ENCODE assay signal across 11 cellular contexts in genomic region chr10:122463466-122464157, GRCh38. TPM values are rescaled to one million over a fixed set of nuclear protein-coding genes. Genes with fewer than 3 reads are reported as not detected.
DNase-seq lines count a peak whose midpoint lies in the region; ATAC-seq and TF ChIP-seq lines count a peak whose summit lies in the region.
"Had no signal": no experiment of that assay in that cellular context is flagged by ENCODE, and none has a peak within 500 bp of the region (broad histone marks: within the 10 kb centered on the region; RNA-seq: fewer than 3 reads in every experiment).

No MANE protein-coding gene starts in this region.

- H3K36me3 ChIP-seq in ovary, result no peaks in the 10 kb centered on the region
- H3K36me3 ChIP-seq: BLaER1 treated with 17β-estradiol and CSF1 and Interleukin-3, amounts not matched to agents 10 nM and 100 nM; MG63; pancreas had no signal

- no peak overlapping the region for H3K27ac Mint-ChIP-seq in WTC11

- TF ChIP-seq CTCF in AG04450 (IDR thresholded peaks at IDR 0.05; ENCODE audit: low read depth, low read length) (no peak), WTC11 (IDR thresholded peaks at IDR 0.05) (no peak), foreskin fibroblast (IDR thresholded peaks at IDR 0.05; ENCODE audit: low read depth, low read length) (no peak), ovary (IDR thresholded peaks at IDR 0.05) (no peak)

- H3K27ac ChIP-seq in AG04450 (ENCODE audit: low read depth, low read length), result no peak overlapping the region
- peak overlapping the region in 1 of 2 donors; percentile 90 for H3K27ac ChIP-seq in ovary
- H3K27ac ChIP-seq: BLaER1 treated with 17β-estradiol and CSF1 and Interleukin-3, amounts not matched to agents 10 nM and 100 nM had no signal

- WGBS in ovary, 3 donors, result 24 to 38% (median 31%) methylated on average over 12 of the region's 12 CpGs

- no peak for TF ChIP-seq EP300 in ovary (IDR thresholded peaks at IDR 0.05)

- H3K4me3 ChIP-seq in AG04450 (ENCODE audit: low read depth, low read length), result peak overlapping the region; percentile 77
- peak overlapping the region; percentile 67 to 73 for H3K4me3 ChIP-seq in foreskin fibroblast (ENCODE audit: low read depth in 1 of 2, low read length in 2 of 2)
- peak overlapping the region; percentile 57 for H3K4me3 ChIP-seq in ovary
- H3K4me3 ChIP-seq: BLaER1 treated with 17β-estradiol and CSF1 and Interleukin-3, amounts not matched to agents 10 nM and 100 nM had no signal

- peaks cover 59% of the 10 kb centered on the region for H3K27me3 Mint-ChIP-seq in WTC11 (ENCODE audit: low read depth)

- H3K36me3 Mint-ChIP-seq in WTC11, result no peaks in the 10 kb centered on the region

- no peaks in the 10 kb centered on the region for H3K9me3 Mint-ChIP-seq in WTC11

- peaks cover 27% of the 10 kb centered on the region for H3K4me1 ChIP-seq in ovary (ENCODE audit: insufficient read depth)
- H3K4me1 ChIP-seq: pancreas had no signal

- peaks cover 39% of the 10 kb centered on the region for H3K4me1 Mint-ChIP-seq in WTC11

- TF ChIP-seq POLR2A in ovary (IDR thresholded peaks at IDR 0.05), result no peak

- intact Hi-C loops in ovary (cut with DNase I), result loop anchor here in 3 of 4 donors (2.0 to 10.0 kb wide), 3 partner anchors 34 to 101 kb away; partner anchors contain the start of gene DMBT1 (in 1 of the 3)

- ATAC-seq in WTC11, result no peak

- H3K27me3 ChIP-seq in AG04450 (ENCODE audit: control insufficient read depth, insufficient read depth, low read length) (no peaks in the 10 kb centered on the region), ovary (no peaks in the 10 kb centered on the region)
- H3K27me3 ChIP-seq: BLaER1 treated with 17β-estradiol and CSF1 and Interleukin-3, amounts not matched to agents 10 nM and 100 nM; MG63; pancreas had no signal

- peak overlapping the region; percentile 73 for H3K4me3 Mint-ChIP-seq in WTC11

- CTCF ChIA-PET in AG04450 (lab: Charles Lee), result interaction anchor here (0.6 kb wide), 1 partner anchor 33 kb away, joined by 6 read pairs; no protein-coding TSS in a partner anchor
- CTCF ChIA-PET in WTC11 (lab: Charles Lee), result no interaction called here

- no peak for DNase-seq in AG04450 (ENCODE audit: low read depth, low spot score)
- no peak for DNase-seq in WTC11 (ENCODE audit: low spot score)
- DNase-seq in foreskin fibroblast, result no peak
- no peak for DNase-seq in ovary
- no peak for DNase-seq in UCSD-AML1 (lab: John Stamatoyannopoulos, UW; ENCODE audit: unreplicated experiment)
- no peak for DNase-seq in NCI-H1092 treated with DMSO at 0.1 percent for 48 hours (lab: John Stamatoyannopoulos, UW)
- no peak for DNase-seq in NCI-H1436 treated with DMSO at 0.1 percent for 48 hours (lab: John Stamatoyannopoulos, UW)
- no peak for DNase-seq in NAMALWA (ENCODE audit: low spot score)
- DNase-seq: MG63, pancreas had no signal

- H3K9me3 ChIP-seq in AG04450 (ENCODE audit: control insufficient read depth, insufficient read depth, low read length) (no peaks in the 10 kb centered on the region), ovary (no peaks in the 10 kb centered on the region)
- H3K9me3 ChIP-seq: MG63, pancreas had no signal

- POLR2A ChIA-PET in AG04450 (lab: Yijun Ruan, JAX), result no interaction called here
- POLR2A ChIA-PET in WTC11 (lab: Charles Lee), result no interaction called here

TF ChIP-seq in WTC11, 78 proteins besides CTCF, POLR2A, EP300 and RAD21:
- TF ChIP-seq ZNF263 (CRISPR knock-in tag; IDR thresholded peaks at IDR 0.05; ENCODE audit: low read depth), result no peak
- TF ChIP-seq CBFB (CRISPR knock-in tag; IDR thresholded peaks at IDR 0.05; ENCODE audit: low read depth), result no peak
- no peak for TF ChIP-seq E2F1 (CRISPR knock-in tag; IDR thresholded peaks at IDR 0.05)
- no peak for TF ChIP-seq MLX (CRISPR knock-in tag; IDR thresholded peaks at IDR 0.05)
- TF ChIP-seq ZNF396 (CRISPR knock-in tag; IDR thresholded peaks at IDR 0.05; ENCODE audit: borderline replicate concordance), result no peak
- no peak for TF ChIP-seq MYBL2 (CRISPR knock-in tag; IDR thresholded peaks at IDR 0.05)
- TF ChIP-seq IRF2 (CRISPR knock-in tag; IDR thresholded peaks at IDR 0.05; ENCODE audit: borderline replicate concordance, low read depth), result no peak

RNA-seq across cellular contexts. Expression of gene HTRA1, which starts 2.3 kb away (rescaled TPM):
- 179 and 187 TPM in 2 replicates for polyA plus RNA-seq in AG04450 (2011; rRNA removed)
- polyA minus RNA-seq in AG04450 (2011; rRNA and poly(A)+ RNA removed), result 30.3 and 32.8 TPM in 2 replicates
- total RNA-seq in WTC11 (2021), result 15.4 to 18.3 TPM (median 16.0 TPM) in 3 replicates
- 100 to 1,000 TPM; 194 to 463 (median 337) TPM for total RNA-seq in ovary
- 100 to 1,000 TPM; 724 to 947 TPM for polyA plus RNA-seq in ovary

RNA-seq across cellular contexts. Expression of gene ARMS2, which starts 9.2 kb away (rescaled TPM):
- polyA plus RNA-seq in AG04450 (2011; rRNA removed), result not detected in 2 replicates
- not detected in 2 replicates for polyA minus RNA-seq in AG04450 (2011; rRNA and poly(A)+ RNA removed)
- not detected in 3 replicates for total RNA-seq in WTC11 (2021)
- not detected for total RNA-seq in ovary
- polyA plus RNA-seq in ovary, result not detected
- total RNA-seq: pancreas had no signal
- polyA plus RNA-seq: pancreas had no signal

Comparison
In these comparisons a context has a peak if more than half of its experiments do, and no peak if none do; other contexts are left out.
1. RNA of gene HTRA1, which starts 2.3 kb away (total RNA-seq): 194 to 463 TPM in ovary; 15.4 to 18.3 TPM in WTC11; every median in the first group is over 10 times any median in the second.
2. Peak in every context shown above with its lines, with median percentiles within 50 percentile points of each other: H3K4me3 ChIP-seq.